27 cellular contexts compared by ENCODE assay signal in genomic region chr10:5195727-5196374, GRCh38. TPM values are rescaled to one million over a fixed set of nuclear protein-coding genes. Genes with fewer than 3 reads are reported as not detected.
"Had no signal": no experiment of that assay in that cellular context is flagged by ENCODE, and none has a peak within 500 bp of the region (broad histone marks: within the 10 kb centered on the region; RNA-seq: fewer than 3 reads in every experiment).

No MANE protein-coding gene starts in this region.

- H3K36me3 Mint-ChIP-seq: memory B cell; naive thymus-derived CD4-positive, alpha-beta T cell; stimulated activated memory B cell treated with anti-CD40 and anti-IgM and Interleukin-4, amounts not matched to agents 10 μg/mL and 1 μg/mL and 100 μg/mL, for 72 hours had no signal

- H3K4me1 Mint-ChIP-seq: memory B cell; naive thymus-derived CD4-positive, alpha-beta T cell; stimulated activated memory B cell treated with anti-CD40 and anti-IgM and Interleukin-4, amounts not matched to agents 10 μg/mL and 1 μg/mL and 100 μg/mL, for 72 hours had no signal

- H3K4me3 ChIP-seq: breast epithelium, coronary artery, mucosa of descending colon, ovary, sigmoid colon, spleen, testis, upper lobe of left lung had no signal

- H3K27ac Mint-ChIP-seq: memory B cell; naive thymus-derived CD4-positive, alpha-beta T cell; stimulated activated memory B cell treated with anti-CD40 and anti-IgM and Interleukin-4, amounts not matched to agents 10 μg/mL and 1 μg/mL and 100 μg/mL, for 72 hours; T-helper 1 cell treated with Interleukin-12 subunit alpha and Interleukin-12 subunit beta and Interleukin-4 antibody, amounts not matched to agents 30 μg/mL and 1 μg/mL, for 36 hours had no signal

- H3K9me3 ChIP-seq: mucosa of descending colon, ovary, sigmoid colon, spleen, testis, upper lobe of left lung had no signal

- H3K36me3 ChIP-seq: breast epithelium, ovary, sigmoid colon, spleen, upper lobe of left lung had no signal

- DNase-seq: activated CD4-positive, alpha-beta T cell treated with anti-CD3 and anti-CD28 coated beads, Interleukin-2, amount 50 U/mL, for 1 hour; activated CD4-positive, CD25-positive, alpha-beta regulatory T cell treated with anti-CD3 and anti-CD28 coated beads, Interleukin-2, amount 50 U/mL, for 72 hours; activated CD8-positive, alpha-beta memory T cell treated with anti-CD3 and anti-CD28 coated beads, Interleukin-2, amount 50 U/mL, for 4 hours; activated effector memory CD4-positive, alpha-beta T cell treated with anti-CD3 and anti-CD28 coated beads, Interleukin-2, amount 50 U/mL, for 16 hours; activated naive CD4-positive, alpha-beta T cell treated with anti-CD3 and anti-CD28 coated beads, Interleukin-2, amount 50 U/mL, for 16 hours; activated T-cell treated with anti-CD3 and anti-CD28 coated beads, Interleukin-2, amount 50 U/mL, for 48 hours; aorta; erythroblast; foreskin melanocyte; glutamatergic neuron; hypothalamus; left ventricle myocardium superior; mucosa of descending colon; naive thymus-derived CD4-positive, alpha-beta T cell; ovary; sigmoid colon; spleen; stimulated activated CD4-positive, alpha-beta T cell treated with anti-CD3 and anti-CD28 coated beads, Interleukin-4, amount 100 ng/mL, for 4 hours; testis; upper lobe of left lung had no signal

- H3K27me3 Mint-ChIP-seq: memory B cell; stimulated activated memory B cell treated with anti-CD40 and anti-IgM and Interleukin-4, amounts not matched to agents 10 μg/mL and 1 μg/mL and 100 μg/mL, for 72 hours had no signal

- H3K4me1 ChIP-seq: breast epithelium, sigmoid colon, spleen, testis, upper lobe of left lung had no signal

- H3K4me3 Mint-ChIP-seq: memory B cell; naive thymus-derived CD4-positive, alpha-beta T cell; stimulated activated memory B cell treated with anti-CD40 and anti-IgM and Interleukin-4, amounts not matched to agents 10 μg/mL and 1 μg/mL and 100 μg/mL, for 72 hours; T-helper 1 cell treated with Interleukin-12 subunit alpha and Interleukin-12 subunit beta and Interleukin-4 antibody, amounts not matched to agents 30 μg/mL and 1 μg/mL, for 36 hours had no signal

- ATAC-seq: left ventricle myocardium superior; mucosa of descending colon; naive thymus-derived CD4-positive, alpha-beta T cell; stimulated activated memory B cell treated with anti-CD40 and anti-IgM and Interleukin-4, amounts not matched to agents 10 μg/mL and 1 μg/mL and 100 μg/mL, for 72 hours had no signal

- H3K27me3 ChIP-seq: breast epithelium, ovary, sigmoid colon, spleen, testis, upper lobe of left lung had no signal

RNA-seq across cellular contexts. Expression of gene AKR1C4, which starts 0.8 kb away (rescaled TPM):
- total RNA-seq: aorta; breast epithelium; kidney epithelial cell; left ventricle myocardium superior; mucosa of descending colon; naive thymus-derived CD4-positive, alpha-beta T cell; ovary; pulmonary artery endothelial cell; sigmoid colon; spleen; upper lobe of left lung had no signal

RNA-seq across cellular contexts. Expression of gene AKR1C8, which starts 10.9 kb away (rescaled TPM):
- total RNA-seq: kidney epithelial cell, mucosa of descending colon, pulmonary artery endothelial cell, sigmoid colon had no signal
